Comparison of ENCODE assay signal across 21 cellular contexts in the genomic region with DNA sequence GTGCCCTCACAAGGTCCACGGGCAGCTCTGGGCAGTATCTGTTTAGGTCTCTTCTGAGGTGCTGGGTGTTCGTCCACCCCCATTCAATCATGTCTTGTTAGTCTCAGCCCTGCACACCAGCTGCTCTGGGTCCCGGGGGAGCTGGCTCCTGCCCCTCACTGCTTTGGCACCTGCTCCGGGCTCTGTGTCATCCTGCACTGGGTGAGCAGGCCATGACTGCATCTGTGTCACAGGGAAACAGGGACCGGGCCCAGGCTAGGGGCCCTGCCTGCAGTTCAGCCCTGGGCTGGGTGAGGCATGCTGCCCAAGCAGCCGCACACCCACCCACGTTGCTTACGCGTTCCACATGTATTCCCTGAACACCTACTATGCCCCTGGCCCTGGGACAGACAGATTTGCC. TPM values are rescaled to one million over a fixed set of nuclear protein-coding genes. Genes with fewer than 3 reads are reported as not detected.
DNase-seq lines count a peak whose midpoint lies in the region; ATAC-seq and TF ChIP-seq lines count a peak whose summit lies in the region.
"Had no signal": no experiment of that assay in that cellular context is flagged by ENCODE, and none has a peak within 500 bp of the region (broad histone marks: within the 10 kb centered on the region; RNA-seq: fewer than 3 reads in every experiment).

No MANE protein-coding gene starts in this region.

- H3K4me3 Mint-ChIP-seq in nephron progenitor cell = no peak overlapping the region
- H3K4me3 Mint-ChIP-seq: activated naive CD4-positive, alpha-beta T cell treated with anti-CD3 and anti-CD28 coated beads, Interleukin-2, amount 10 ng/mL, durations not matched to agents 7 days and 5 days; naive thymus-derived CD8-positive, alpha-beta T cell had no signal

- H3K36me3 Mint-ChIP-seq in nephron progenitor cell (ENCODE audit: low read depth) = no peaks in the 10 kb centered on the region
- H3K36me3 Mint-ChIP-seq: activated naive CD4-positive, alpha-beta T cell treated with anti-CD3 and anti-CD28 coated beads, Interleukin-2, amount 10 ng/mL, durations not matched to agents 7 days and 5 days; naive thymus-derived CD8-positive, alpha-beta T cell had no signal

- peaks cover 34% of the 10 kb centered on the region for H3K27me3 Mint-ChIP-seq in nephron progenitor cell (ENCODE audit: low read depth, poor library complexity)

- DNase-seq in ELR (ENCODE audit: low read depth) = peak; percentile 5
- peak; percentile 81 for DNase-seq in NCI-H1694 (lab: John Stamatoyannopoulos, UW)
- peak; percentile 77 to 78 for DNase-seq in SJCRH30
- no peak for DNase-seq in nephron progenitor cell
- DNase-seq in DMS53 (lab: John Stamatoyannopoulos, UW) = no peak
- no peak for DNase-seq in NCI-H2029 (lab: John Stamatoyannopoulos, UW)
- no peak for DNase-seq in glomerular visceral epithelial cell (ENCODE audit: extremely low spot score)
- DNase-seq: activated CD4-positive, alpha-beta T cell treated with anti-CD3 and anti-CD28 coated beads, Interleukin-2, amount 50 U/mL, for 48 hours; activated naive CD4-positive, alpha-beta T cell treated with anti-CD3 and anti-CD28 coated beads, Interleukin-2, amount 10 ng/mL, durations not matched to agents 7 days and 5 days; activated T-cell treated with anti-CD3 and anti-CD28 coated beads, Interleukin-2, amount 50 U/mL, for 1 hour; Caco-2; naive thymus-derived CD8-positive, alpha-beta T cell; stimulated activated CD4-positive, alpha-beta T cell treated with anti-CD3 and anti-CD28 coated beads, Interleukin-2, amount 100 ng/mL, for 48 hours; T-helper 1 cell had no signal

- H3K27ac Mint-ChIP-seq in nephron progenitor cell = peak overlapping the region; percentile 80
- H3K27ac Mint-ChIP-seq: activated naive CD4-positive, alpha-beta T cell treated with anti-CD3 and anti-CD28 coated beads, Interleukin-2, amount 10 ng/mL, durations not matched to agents 7 days and 5 days had no signal

- H3K4me1 ChIP-seq in SJCRH30 = peaks cover 48% of the 10 kb centered on the region
- H3K4me1 ChIP-seq: vagina had no signal

- peaks cover 23% of the 10 kb centered on the region; the same call in 1 of the 2 replicates for H3K27me3 ChIP-seq in SJCRH30
- H3K27me3 ChIP-seq: vagina had no signal

- no peaks in the 10 kb centered on the region for H3K9me3 Mint-ChIP-seq in nephron progenitor cell
- H3K9me3 Mint-ChIP-seq: activated naive CD4-positive, alpha-beta T cell treated with anti-CD3 and anti-CD28 coated beads, Interleukin-2, amount 10 ng/mL, durations not matched to agents 7 days and 5 days; naive thymus-derived CD8-positive, alpha-beta T cell had no signal

- H3K9me3 ChIP-seq in SJCRH30 (replicated peaks) = no peaks in the 10 kb centered on the region
- H3K9me3 ChIP-seq: Caco-2, vagina had no signal

- no peak overlapping the region for H3K4me3 ChIP-seq in SJCRH30
- H3K4me3 ChIP-seq: skin epidermis, vagina had no signal

- TF ChIP-seq CTCF in nephron progenitor cell (IDR thresholded peaks at IDR 0.05) = no peak

- H3K4me1 Mint-ChIP-seq in nephron progenitor cell = peaks cover 58% of the 10 kb centered on the region
- H3K4me1 Mint-ChIP-seq: activated naive CD4-positive, alpha-beta T cell treated with anti-CD3 and anti-CD28 coated beads, Interleukin-2, amount 10 ng/mL, durations not matched to agents 7 days and 5 days had no signal

- H3K36me3 ChIP-seq in SJCRH30 = no peaks in the 10 kb centered on the region
- H3K36me3 ChIP-seq: vagina had no signal

- no peak overlapping the region for H3K27ac ChIP-seq in SJCRH30
- H3K27ac ChIP-seq: RWPE1, skin epidermis, vagina had no signal

- no peak for ATAC-seq in HG03025 (IDR thresholded peaks at IDR 0.05; ENCODE audit: low FRiP score, unreplicated experiment)
- ATAC-seq: naive thymus-derived CD8-positive, alpha-beta T cell had no signal

RNA-seq across cellular contexts. Expression of a gene that starts 43.9 kb away (rescaled TPM):
- total RNA-seq in SJCRH30 (2014; rRNA removed; shearing (Covaris generic)) = under 0.01 and 0.02 TPM in 2 replicates
- total RNA-seq: G401, lung microvascular endothelial cell, subcutaneous adipose tissue, vagina had no signal

Comparison
In these comparisons a context has a peak if more than half of its experiments do, and no peak if none do; other contexts are left out.
1. DNase-seq: peak in ELR (single experiment), NCI-H1694 (single experiment) and SJCRH30 (2 of 2); none in nephron progenitor cell (single experiment), DMS53 (single experiment), NCI-H2029 (single experiment) and glomerular visceral epithelial cell (single experiment).